ENCODE assay signal across 8 cellular contexts in the genomic region with DNA sequence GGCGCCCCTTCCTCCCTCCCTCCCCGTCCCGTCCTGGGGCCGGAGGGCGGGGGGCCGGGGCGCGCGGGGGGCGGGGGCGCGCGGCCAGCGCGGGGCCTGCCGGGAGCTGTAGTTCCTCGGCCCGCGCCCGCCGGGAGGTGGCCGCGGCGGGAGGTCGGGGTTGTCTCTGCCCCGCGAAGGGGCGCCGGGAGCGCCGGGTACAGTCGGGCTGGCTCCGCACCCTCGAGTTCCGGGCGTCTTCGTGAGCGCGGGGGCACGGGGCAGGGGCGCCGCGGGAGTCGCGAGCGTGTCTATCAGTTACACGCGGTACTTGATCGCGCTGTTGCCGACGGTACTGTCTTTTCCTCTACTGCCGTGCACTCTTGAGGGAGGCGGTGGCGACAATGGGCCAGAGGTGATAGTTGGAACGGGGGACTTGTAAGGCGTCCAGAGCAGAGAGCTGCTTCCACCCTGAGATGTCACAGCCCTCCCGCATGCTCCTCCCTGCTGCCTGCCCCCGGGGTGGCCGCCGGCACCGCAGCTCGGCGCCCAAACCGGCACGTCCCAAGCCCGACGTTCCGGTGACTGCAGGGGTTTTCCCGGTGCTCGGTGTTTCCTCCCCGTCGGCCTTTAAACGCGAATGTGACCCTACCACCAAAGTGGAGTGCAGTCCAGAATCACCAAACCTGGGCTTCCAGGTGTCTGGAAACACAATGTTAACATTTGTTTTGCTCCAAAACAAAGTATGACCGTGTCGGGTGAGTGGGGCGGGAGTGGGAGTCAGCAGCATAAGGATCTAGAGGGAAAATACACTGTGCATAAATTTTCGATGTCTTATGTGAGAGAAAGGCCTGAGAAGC. TPM values are rescaled to one million over a fixed set of nuclear protein-coding genes. Genes with fewer than 3 reads are reported as not detected.
A peak's percentile ranks its signal among the peaks of the same experiment; 100 is the strongest.
DNase-seq lines count a peak whose midpoint lies in the region; ATAC-seq, FAIRE-seq and TF ChIP-seq lines count a peak whose summit lies in the region.

A gene (minus strand): TSS at position 48 of the 839 bp plus-strand sequence. CDS start 8,309 bp downstream, outside the sequence.

- no peaks in the 10 kb centered on the region for H3K36me3 ChIP-seq in mesenchymal stem cell (ENCODE audit: control insufficient read depth in 1 of 2, insufficient read depth in 2 of 2, low read depth in 1 of 2, low read length in 2 of 2)

- H2BK15ac ChIP-seq in mesenchymal stem cell (ENCODE audit: low read depth, poor library complexity, severe bottlenecking) = peak within 1 kb of the TSS; percentile 89

- peak within 1 kb of the TSS; percentile 49 to 56 for H3K23ac ChIP-seq in mesenchymal stem cell (ENCODE audit: low read length in 2 of 2)

- peak; percentile 88 to 91 for ATAC-seq in A549
- peak; percentile 83 for ATAC-seq in GM18511 (IDR thresholded peaks at IDR 0.05; ENCODE audit: unreplicated experiment)
- ATAC-seq in HG02981 (IDR thresholded peaks at IDR 0.05; ENCODE audit: unreplicated experiment) = peak; percentile 74
- ATAC-seq in effector memory CD8-positive, alpha-beta T cell (replicated peaks) = peak; percentile 55

- H2BK120ac ChIP-seq in mesenchymal stem cell (ENCODE audit: low read depth, low read length) = peak within 1 kb of the TSS; percentile 90

- H3K14ac ChIP-seq in mesenchymal stem cell (ENCODE audit: low read length in 2 of 2) = peak within 1 kb of the TSS in 1 of 2 experiments; percentile 80

- CTCF ChIA-PET in A549 (lab: Yijun Ruan, JAX) = interaction anchor here (0.6 to 2.6 kb wide), 7 partner anchors 11 to 552 kb away, joined by 3 to 9 read pairs (median 3); a partner anchor contains a TSS

- POLR2A ChIA-PET in A549 (lab: Yijun Ruan, JAX) = no interaction called here

- DNase-seq in A549 (ENCODE audit: low read depth in 1 of 2, low spot score in 1 of 2) (peak; percentile 55 to 66), NCI-H446 treated with DMSO at 0.1 percent for 48 hours (lab: John Stamatoyannopoulos, UW) (peak; percentile 22), mesenchymal stem cell (peak; percentile 70)
- peak; percentile 87 for DNase-seq in activated CD8-positive, alpha-beta memory T cell treated with anti-CD3 and anti-CD28 coated beads for 24 hours
- DNase-seq in effector memory CD8-positive, alpha-beta T cell = peak; percentile 32 to 60 (median 48)
- peak; percentile 14 to 23 for DNase-seq in stimulated activated CD8-positive, alpha-beta memory T cell treated with anti-CD3 and anti-CD28 coated beads, Interleukin-4, amount 100 ng/mL, for 1 hour (ENCODE audit: low read depth in 2 of 2, low spot score in 1 of 2)

- H3K4me1 Mint-ChIP-seq in effector memory CD8-positive, alpha-beta T cell (ENCODE audit: low read depth in 2 of 2) = peaks cover 17 to 21% of the 10 kb centered on the region in 2 donors

- H3K4me1 ChIP-seq in A549 (peaks cover 9% of the 10 kb centered on the region), mesenchymal stem cell (ENCODE audit: control insufficient read depth, insufficient read depth, low read depth, low read length) (peaks cover 3% of the 10 kb centered on the region)

- H2AK5ac ChIP-seq in mesenchymal stem cell (ENCODE audit: low read length, severe bottlenecking) = no peak within 1 kb of the TSS

- peak within 1 kb of the TSS; percentile 82 for H4K91ac ChIP-seq in mesenchymal stem cell (ENCODE audit: low read length)

- H2BK12ac ChIP-seq in mesenchymal stem cell (ENCODE audit: low read length in 2 of 2) = peak within 1 kb of the TSS; percentile 3 to 96

- peaks cover 0 to 11% of the 10 kb centered on the region in 2 donors for H3K27me3 Mint-ChIP-seq in effector memory CD8-positive, alpha-beta T cell

- no peak; the same call in 1 of the 2 replicates for TF ChIP-seq POLR2A in A549 (IDR thresholded peaks at IDR 0.05; ENCODE audit: low read length)

- no peak for TF ChIP-seq RAD21 in A549 (conservative IDR thresholded peaks at IDR 0.05 in 1 of 2, IDR thresholded peaks at IDR 0.05 in 1 of 2)

- H2BK5ac ChIP-seq in mesenchymal stem cell (ENCODE audit: low read depth, low read length, poor library complexity, severe bottlenecking) = no peak within 1 kb of the TSS

- WGBS in A549 (ENCODE audit: missing lambda C conversion rate) = 3% methylated on average over 42 of the region's 79 CpGs
- WGBS in mesenchymal stem cell = 4% methylated on average over 44 of the region's 79 CpGs

- TF ChIP-seq EP300 in A549 (IDR thresholded peaks at IDR 0.05) = no peak

- peak within 1 kb of the TSS; percentile 88 to 91 for H3K18ac ChIP-seq in mesenchymal stem cell (ENCODE audit: low read depth in 1 of 2, low read length in 2 of 2)

- peak within 1 kb of the TSS; percentile 97 for H3K27ac Mint-ChIP-seq in effector memory CD8-positive, alpha-beta T cell

- H3K4me2 ChIP-seq in A549 = peak within 1 kb of the TSS; percentile 72
- H3K4me2 ChIP-seq in mesenchymal stem cell (ENCODE audit: low read length, poor library complexity, severe bottlenecking) = peak within 1 kb of the TSS; percentile 89

- H3K4me3 ChIP-seq in A549 = peak within 1 kb of the TSS; percentile 71
- peak within 1 kb of the TSS; percentile 93 to 94 for H3K4me3 ChIP-seq in mesenchymal stem cell (ENCODE audit: insufficient read depth in 1 of 2, low read depth in 1 of 2, low read length in 2 of 2)

- H3K4me3 Mint-ChIP-seq in effector memory CD8-positive, alpha-beta T cell = peak within 1 kb of the TSS; percentile 96 to 98

- TF ChIP-seq CTCF in A549 (IDR thresholded peaks at IDR 0.05) = no peak

- H3K4ac ChIP-seq in mesenchymal stem cell (ENCODE audit: low read depth in 1 of 2, low read length in 2 of 2) = peak within 1 kb of the TSS; percentile 24 to 91

- peaks cover 7% of the 10 kb centered on the region for H3K36me3 Mint-ChIP-seq in effector memory CD8-positive, alpha-beta T cell (ENCODE audit: insufficient read depth)

- H3K79me1 ChIP-seq in mesenchymal stem cell (replicated peaks; ENCODE audit: low read length, poor library complexity, severe bottlenecking) = no peaks in the 10 kb centered on the region

- H3K27me3 ChIP-seq in mesenchymal stem cell (ENCODE audit: control insufficient read depth in 1 of 2, insufficient read depth in 1 of 2, low read length in 2 of 2) = no peaks in the 10 kb centered on the region

- no peaks in the 10 kb centered on the region for H3K9me3 Mint-ChIP-seq in effector memory CD8-positive, alpha-beta T cell

- H2AFZ ChIP-seq in mesenchymal stem cell (ENCODE audit: low read depth, low read length) = peak within 1 kb of the TSS; percentile 91

- peak within 1 kb of the TSS; percentile 81 to 95 for H3K27ac ChIP-seq in A549
- H3K27ac ChIP-seq in mesenchymal stem cell (ENCODE audit: low read length, poor library complexity, severe bottlenecking) = no peak within 1 kb of the TSS

- peak within 1 kb of the TSS; percentile 93 for H4K8ac ChIP-seq in mesenchymal stem cell (ENCODE audit: low read length)

- FAIRE-seq in A549 (lab: Jason Lieb, UNC) = no peak

- H3K9ac ChIP-seq in mesenchymal stem cell (ENCODE audit: low read length) = peak within 1 kb of the TSS; percentile 90

- H3K9me3 ChIP-seq in A549 (no peaks in the 10 kb centered on the region), mesenchymal stem cell (ENCODE audit: control insufficient read depth, low read length) (no peaks in the 10 kb centered on the region)

TF ChIP-seq in A549, 52 proteins besides CTCF, POLR2A, EP300 and RAD21:
- TF ChIP-seq, protein P1, sequence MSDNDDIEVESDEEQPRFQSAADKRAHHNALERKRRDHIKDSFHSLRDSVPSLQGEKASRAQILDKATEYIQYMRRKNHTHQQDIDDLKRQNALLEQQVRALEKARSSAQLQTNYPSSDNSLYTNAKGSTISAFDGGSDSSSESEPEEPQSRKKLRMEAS (IDR thresholded peaks at IDR 0.05) = peak; percentile 70
- TF ChIP-seq, protein P2, sequence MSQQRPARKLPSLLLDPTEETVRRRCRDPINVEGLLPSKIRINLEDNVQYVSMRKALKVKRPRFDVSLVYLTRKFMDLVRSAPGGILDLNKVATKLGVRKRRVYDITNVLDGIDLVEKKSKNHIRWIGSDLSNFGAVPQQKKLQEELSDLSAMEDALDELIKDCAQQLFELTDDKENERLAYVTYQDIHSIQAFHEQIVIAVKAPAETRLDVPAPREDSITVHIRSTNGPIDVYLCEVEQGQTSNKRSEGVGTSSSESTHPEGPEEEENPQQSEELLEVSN (IDR thresholded peaks at IDR 0.05; ENCODE audit: borderline replicate concordance, low read depth) = peak; percentile 14; the same call in 1 of the 2 replicates
- TF ChIP-seq JUN (IDR thresholded peaks at IDR 0.05) = peak in 1 of 2 experiments; percentile 30; a peak in 1 of 5 replicates
- no peak for TF ChIP-seq ZC3H11A (IDR thresholded peaks at IDR 0.05)
- TF ChIP-seq RNF2 (IDR thresholded peaks at IDR 0.05; ENCODE audit: borderline replicate concordance, low read depth) = peak; percentile 56; the same call in 1 of the 2 replicates
- TF ChIP-seq PHF8 (IDR thresholded peaks at IDR 0.05; ENCODE audit: borderline replicate concordance, low read depth) = peak; percentile 74; the same call in 1 of the 2 replicates
- TF ChIP-seq MYC (IDR thresholded peaks at IDR 0.05; ENCODE audit: borderline replicate concordance, low read length) = no peak

RNA-seq across cellular contexts. Expression of the gene that starts here (rescaled TPM):
- polyA plus RNA-seq in A549 (2011; rRNA removed) (26.9 and 28.9 TPM in 2 replicates), A549 (2017; fragmentation: RNase III; extraction: RNeasy Plus Mini Kit Qiagen cat#74134 plus additional on column Dnase treatment) (16.1 to 18.2 TPM (median 16.6 TPM) in 3 replicates)
- polyA plus RNA-seq in A549 (2012; cell fraction: cytosol; rRNA removed) = 5.2 and 6.6 TPM in 2 replicates
- 3.6 and 5.1 TPM in 2 replicates for polyA plus RNA-seq in A549 (2012; cell fraction: nucleus; rRNA removed)
- polyA minus RNA-seq in A549 (2011; rRNA and poly(A)+ RNA removed) = 19.1 and 22.3 TPM in 2 replicates
- polyA plus RNA-seq in mesenchymal stem cell (2013, experiment 1 of 2) = 15.0 TPM
- 15.8 TPM for polyA plus RNA-seq in mesenchymal stem cell (2013, experiment 2 of 2)

Comparison
In these comparisons a context has a peak if more than half of its experiments do, and no peak if none do; other contexts are left out.
1. DNase-seq: peak in every context shown above with its lines; median percentile 87 in activated CD8-positive, alpha-beta memory T cell treated with anti-CD3 and anti-CD28 coated beads for 24 hours; 70 in mesenchymal stem cell; 60 in A549; 48 in effector memory CD8-positive, alpha-beta T cell; 22 in NCI-H446 treated with DMSO at 0.1 percent for 48 hours; 18 in stimulated activated CD8-positive, alpha-beta memory T cell treated with anti-CD3 and anti-CD28 coated beads, Interleukin-4, amount 100 ng/mL, for 1 hour.